20 cellular contexts compared by ENCODE assay signal in the genomic region with DNA sequence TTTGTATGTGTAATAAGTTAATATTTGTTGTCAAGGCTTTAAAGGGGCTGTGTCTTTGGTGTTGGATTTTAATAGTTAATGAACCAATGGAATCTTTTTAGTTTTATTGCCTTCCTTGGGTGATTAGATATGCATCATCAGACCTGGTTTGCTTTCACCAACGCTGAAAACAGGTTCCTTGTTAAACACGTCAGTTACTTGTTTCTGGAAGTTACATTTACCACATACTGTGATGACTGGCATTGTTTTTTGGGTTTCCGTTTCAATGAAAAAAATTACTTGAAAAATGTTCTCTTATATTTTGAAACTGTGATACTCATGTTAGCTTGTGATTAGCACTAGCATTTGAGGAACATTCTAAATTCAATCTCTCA. TPM values are rescaled to one million over a fixed set of nuclear protein-coding genes. Genes with fewer than 3 reads are reported as not detected.
DNase-seq lines count a peak whose midpoint lies in the region; ATAC-seq and TF ChIP-seq lines count a peak whose summit lies in the region.
"Had no signal": no experiment of that assay in that cellular context is flagged by ENCODE, and none has a peak within 500 bp of the region (broad histone marks: within the 10 kb centered on the region; RNA-seq: fewer than 3 reads in every experiment).

No MANE protein-coding gene starts in this region.

- H3K27ac ChIP-seq in 22Rv1 (peak overlapping the region; percentile 70), psoas muscle (peak overlapping the region; percentile 13)
- H3K27ac ChIP-seq: cardiac muscle cell, GM23248, SJCRH30 had no signal

- no peaks in the 10 kb centered on the region for H3K9me3 ChIP-seq in psoas muscle
- no peaks in the 10 kb centered on the region for H3K9me3 ChIP-seq in MG63
- H3K9me3 ChIP-seq: Caco-2, right lobe of liver, SJCRH30, stomach had no signal

- no peak for ATAC-seq in psoas muscle
- ATAC-seq: left cardiac atrium, natural killer cell had no signal

- no peak overlapping the region for H3K4me3 ChIP-seq in epithelial cell of esophagus (ENCODE audit: low read length)
- H3K4me3 ChIP-seq in psoas muscle: no peak overlapping the region
- H3K4me3 ChIP-seq in MG63: no peak overlapping the region
- H3K4me3 ChIP-seq: cardiac muscle cell, GM23248, right lobe of liver, SJCRH30, stomach had no signal

- intact Hi-C loops in psoas muscle (cut with DNase I): loop anchor here in 1 of 2 donors (5.0 kb wide), 2 partner anchors 59 to 1304 kb away; partner anchors contain the start of gene RNF144B

- peaks cover 36% of the 10 kb centered on the region for H3K4me1 ChIP-seq in psoas muscle
- H3K4me1 ChIP-seq: Caco-2, SJCRH30 had no signal

- 43 to 48% (median 47%) methylated on average over 3 of the region's 3 CpGs for WGBS in psoas muscle, 3 donors

- H3K27me3 ChIP-seq in psoas muscle (ENCODE audit: insufficient read depth in 3 of 3, low read length in 2 of 3) (no peaks in the 10 kb centered on the region), MG63 (no peaks in the 10 kb centered on the region)
- H3K27me3 ChIP-seq: cardiac muscle cell, right lobe of liver, SJCRH30, stomach had no signal

- TF ChIP-seq CTCF in 22Rv1 (IDR thresholded peaks at IDR 0.05): no peak
- no peak for TF ChIP-seq CTCF in epithelial cell of esophagus (IDR thresholded peaks at IDR 0.05; ENCODE audit: insufficient read depth, low read depth, low read length, missing control alignments)
- TF ChIP-seq CTCF in psoas muscle (IDR thresholded peaks at IDR 0.05): no peak

- H3K36me3 ChIP-seq in psoas muscle (ENCODE audit: insufficient read depth in 1 of 2, low read depth in 1 of 2) (no peaks in the 10 kb centered on the region), MG63 (no peaks in the 10 kb centered on the region)
- H3K36me3 ChIP-seq: cardiac muscle cell, right lobe of liver, SJCRH30, stomach had no signal

- DNase-seq in NAMALWA (ENCODE audit: low spot score) (peak; percentile 64), epithelial cell of esophagus (ENCODE audit: low read depth) (peak; percentile 75), psoas muscle (no peak), NCI-H2227 treated with DMSO at 0.1 percent for 48 hours (lab: John Stamatoyannopoulos, UW) (no peak), NCI-H510A treated with DMSO at 0.1 percent for 48 hours (lab: John Stamatoyannopoulos, UW) (no peak), MG63 (no peak)
- no peak for DNase-seq in stimulated activated CD4-positive, alpha-beta T cell treated with anti-CD3 and anti-CD28 coated beads, Interleukin-4, amount 100 ng/mL, for 1 hour
- DNase-seq: activated naive CD4-positive, alpha-beta T cell treated with anti-CD3 and anti-CD28 coated beads, Interleukin-2, amount 10 ng/mL, durations not matched to agents 7 days and 5 days; Caco-2; GM23248; head of caudate nucleus; left cardiac atrium; natural killer cell; NCI-H2081; NCI-H82; right lobe of liver; SJCRH30; stomach had no signal

RNA-seq across cellular contexts. Expression of gene RNF144B, which starts 58.6 kb away (rescaled TPM):
- total RNA-seq in psoas muscle: 10 to 100 TPM; 33.6 to 94.9 (median 65.4) TPM
- polyA plus RNA-seq in psoas muscle: 10 to 100 TPM in 1 of 3 donors, 1 to 10 TPM in 2; 6.0 to 34.5 (median 7.9) TPM
- 1.9 and 4.3 TPM in 2 replicates for total RNA-seq in MG63 (2014; rRNA removed; shearing (Covaris generic); ENCODE audit: low replicate concordance)

Comparison
In these comparisons a context has a peak if more than half of its experiments do, and no peak if none do; other contexts are left out.
1. DNase-seq: peak in NAMALWA (single experiment) and epithelial cell of esophagus (single experiment); none in psoas muscle (0 of 2), NCI-H2227 treated with DMSO at 0.1 percent for 48 hours (single experiment), NCI-H510A treated with DMSO at 0.1 percent for 48 hours (single experiment), MG63 (single experiment) and stimulated activated CD4-positive, alpha-beta T cell treated with anti-CD3 and anti-CD28 coated beads, Interleukin-4, amount 100 ng/mL, for 1 hour (single experiment).